In the genomic region with DNA sequence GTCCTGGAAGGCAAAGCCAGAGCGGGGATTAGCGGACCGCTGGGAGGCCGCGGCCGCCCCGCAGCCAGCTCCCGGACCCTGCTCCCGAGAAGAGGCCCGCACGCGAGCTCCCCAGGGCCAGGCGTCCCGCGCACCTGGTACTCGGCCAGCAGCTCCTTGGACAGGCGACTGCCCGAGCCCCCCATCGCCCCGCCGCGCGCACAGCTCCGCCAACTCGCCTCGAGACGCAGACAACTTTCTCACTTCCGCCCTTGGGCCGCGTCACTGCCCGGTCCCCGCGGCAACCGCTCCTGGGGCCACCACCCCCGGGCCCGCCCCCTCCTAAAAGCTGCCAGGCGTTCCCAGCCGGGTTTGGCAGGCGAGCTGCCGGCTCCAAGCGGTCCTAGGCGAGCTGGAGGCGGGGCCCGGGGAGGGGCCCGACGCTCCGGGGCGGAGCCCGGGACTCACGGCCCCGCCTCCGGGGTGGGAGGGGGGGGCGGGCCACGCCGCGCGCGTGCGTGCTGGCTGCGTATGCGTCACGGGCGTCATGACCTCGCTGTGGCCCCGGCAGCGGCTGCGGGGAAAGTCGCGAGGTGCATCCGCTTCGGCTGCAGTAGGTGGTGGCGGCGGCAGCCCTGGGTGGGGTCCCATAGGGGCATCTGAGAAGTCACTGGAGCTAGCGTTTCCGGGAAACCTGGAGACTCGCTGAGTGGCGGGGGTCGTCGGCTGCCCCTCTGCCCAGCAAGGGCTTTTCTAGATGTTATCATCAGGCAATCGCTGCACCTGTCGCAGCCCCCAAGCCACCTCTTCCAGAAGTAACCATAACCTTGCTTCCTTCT, we compare ENCODE assay signal across 8 cellular contexts. TPM values are rescaled to one million over a fixed set of nuclear protein-coding genes. Genes with fewer than 3 reads are reported as not detected.
DNase-seq lines count a peak whose midpoint lies in the region; ATAC-seq and TF ChIP-seq lines count a peak whose summit lies in the region.

A gene (minus strand): TSS at position 241 of the 818 bp plus-strand sequence. CDS start 56 bp downstream, at position 185.
A gene with protein sequence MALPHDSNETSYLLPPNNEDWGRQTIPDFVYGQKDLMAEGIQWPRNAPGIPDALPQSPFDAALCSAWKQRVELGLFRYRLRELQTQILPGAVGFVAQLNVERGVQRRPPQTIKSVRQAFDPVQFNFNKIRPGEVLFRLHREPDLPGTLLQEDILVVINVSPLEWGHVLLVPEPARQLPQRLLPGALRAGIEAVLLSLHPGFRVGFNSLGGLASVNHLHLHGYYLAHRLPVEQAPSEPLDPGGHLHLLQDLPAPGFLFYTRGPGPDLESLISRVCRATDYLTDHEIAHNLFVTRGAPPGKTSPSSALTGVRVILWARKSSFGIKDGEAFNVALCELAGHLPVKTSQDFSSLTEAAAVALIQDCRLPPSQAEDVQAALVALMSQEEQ (plus strand): TSS at position 509 of the 818 bp plus-strand sequence. CDS start 6,700 bp downstream, outside the sequence.

- H3K36me3 Mint-ChIP-seq in T-helper 1 cell treated with Interleukin-12 subunit alpha and Interleukin-12 subunit beta and Interleukin-4 antibody, amounts not matched to agents 30 μg/mL and 1 μg/mL, for 36 hours (ENCODE audit: low read depth): peaks cover 42% of the 10 kb centered on the region
- H3K36me3 Mint-ChIP-seq in progenitor cell of endocrine pancreas (ENCODE audit: insufficient read depth): peaks cover 10% of the 10 kb centered on the region

- peak; percentile 34 for ATAC-seq in GM18499 (IDR thresholded peaks at IDR 0.05; ENCODE audit: insufficient read depth, unreplicated experiment)
- peak; percentile 80 for ATAC-seq in HG02938 (IDR thresholded peaks at IDR 0.05; ENCODE audit: unreplicated experiment)
- ATAC-seq in left cardiac atrium: peak; percentile 96

- peak; percentile 72 for DNase-seq in NCI-H1694 treated with DMSO at 0.1 percent for 48 hours (lab: John Stamatoyannopoulos, UW)
- peak; percentile 91 for DNase-seq in amniotic stem cell (lab: John Stamatoyannopoulos, UW)
- peak; percentile 98 for DNase-seq in left cardiac atrium
- DNase-seq in progenitor cell of endocrine pancreas (ENCODE audit: low spot score, unreplicated experiment): peak; percentile 87
- peak; percentile 98 for DNase-seq in ureter (ENCODE audit: low spot score)

- peak within 1 kb of the TSS; percentile 97 for H3K4me3 Mint-ChIP-seq in T-helper 1 cell treated with Interleukin-12 subunit alpha and Interleukin-12 subunit beta and Interleukin-4 antibody, amounts not matched to agents 30 μg/mL and 1 μg/mL, for 36 hours
- H3K4me3 Mint-ChIP-seq in progenitor cell of endocrine pancreas (ENCODE audit: low read depth): peak within 1 kb of the TSS; percentile 80

- intact Hi-C loops in left cardiac atrium (cut with DNase I): no loop called here

- peaks cover 48% of the 10 kb centered on the region for H3K4me1 Mint-ChIP-seq in T-helper 1 cell treated with Interleukin-12 subunit alpha and Interleukin-12 subunit beta and Interleukin-4 antibody, amounts not matched to agents 30 μg/mL and 1 μg/mL, for 36 hours (ENCODE audit: low read depth)
- peaks cover 12% of the 10 kb centered on the region for H3K4me1 Mint-ChIP-seq in progenitor cell of endocrine pancreas (ENCODE audit: low read depth)

- peak within 1 kb of the TSS; percentile 88 for H3K27ac Mint-ChIP-seq in T-helper 1 cell treated with Interleukin-12 subunit alpha and Interleukin-12 subunit beta and Interleukin-4 antibody, amounts not matched to agents 30 μg/mL and 1 μg/mL, for 36 hours
- peak within 1 kb of the TSS; percentile 89 for H3K27ac Mint-ChIP-seq in progenitor cell of endocrine pancreas

- no peaks in the 10 kb centered on the region for H3K27me3 Mint-ChIP-seq in T-helper 1 cell treated with Interleukin-12 subunit alpha and Interleukin-12 subunit beta and Interleukin-4 antibody, amounts not matched to agents 30 μg/mL and 1 μg/mL, for 36 hours (ENCODE audit: low read depth)
- no peaks in the 10 kb centered on the region for H3K27me3 Mint-ChIP-seq in progenitor cell of endocrine pancreas

- TF ChIP-seq CTCF in progenitor cell of endocrine pancreas (IDR thresholded peaks at IDR 0.05; ENCODE audit: unreplicated experiment): no peak

- no peaks in the 10 kb centered on the region for H3K9me3 Mint-ChIP-seq in T-helper 1 cell treated with Interleukin-12 subunit alpha and Interleukin-12 subunit beta and Interleukin-4 antibody, amounts not matched to agents 30 μg/mL and 1 μg/mL, for 36 hours
- no peaks in the 10 kb centered on the region for H3K9me3 Mint-ChIP-seq in progenitor cell of endocrine pancreas (ENCODE audit: low read depth)

RNA-seq across cellular contexts. Expression of the first gene that starts in this region (rescaled TPM):
- total RNA-seq in left cardiac atrium: 10 to 100 TPM; 53.2 to 55.0 TPM
- total RNA-seq in progenitor cell of endocrine pancreas: 28.3 and 30.3 TPM in 2 replicates
- total RNA-seq in ureter: 104 TPM

RNA-seq across cellular contexts. Expression of the second gene that starts in this region (rescaled TPM):
- total RNA-seq in left cardiac atrium: 10 to 100 TPM in 1 of 2 donors, 1 to 10 TPM in 1; 9.4 to 11.9 TPM
- total RNA-seq in progenitor cell of endocrine pancreas: 7.8 and 8.6 TPM in 2 replicates
- total RNA-seq in ureter: 16.9 TPM

Comparison
In these comparisons a context has a peak if more than half of its experiments do, and no peak if none do; other contexts are left out.
1. Peak in every context shown above with its lines: DNase-seq and ATAC-seq.
2. ATAC-seq: peak in every context shown above with its lines; median percentile 96 in left cardiac atrium; 80 in HG02938; 34 in GM18499.